Comparison of ENCODE assay signal across 8 cellular contexts in genomic region chr11:18634140-18635032, GRCh38. TPM values are rescaled to one million over a fixed set of nuclear protein-coding genes. Genes with fewer than 3 reads are reported as not detected.
DNase-seq lines count a peak whose midpoint lies in the region; ATAC-seq and TF ChIP-seq lines count a peak whose summit lies in the region.

SPTY2D1 (minus strand) TSS chr11:18634342; CDS start chr11:18634257, 85 bp downstream.

- H3K4me1 ChIP-seq in PC-3 (ENCODE audit: insufficient read depth, low read length): peaks cover 10% of the 10 kb centered on the region

- H3K9me2 ChIP-seq in PC-3 (replicated peaks; ENCODE audit: low read length): no peaks in the 10 kb centered on the region

- ATAC-seq in GM21576 (IDR thresholded peaks at IDR 0.05; ENCODE audit: unreplicated experiment): peak; percentile 96
- ATAC-seq in PC-3: peak; percentile 94

- intact Hi-C loops in PC-3 (cut with micrococcal nuclease): loop anchor here (1.0 to 5.0 kb wide), 5 partner anchors 46 to 312 kb away; partner anchors contain the start of genes GTF2H1, HPS5, TMEM86A and TSG101

- H4K20me1 ChIP-seq in PC-3 (ENCODE audit: low read length): peaks cover 10% of the 10 kb centered on the region

- H3K9ac ChIP-seq in PC-3 (ENCODE audit: low read length): peak within 1 kb of the TSS; percentile 88

- BruUV-seq in PC-3 (replicated peaks; lab: Mats Ljungman, UMichigan): TSS peak; percentile 95

- CTCF ChIA-PET in PC-3 (lab: Charles Lee): no interaction called here

- TF ChIP-seq EP300 in Ishikawa (IDR thresholded peaks at IDR 0.05; ENCODE audit: borderline replicate concordance): no peak

- peak within 1 kb of the TSS; percentile 64 for H3K27ac ChIP-seq in PC-3 (ENCODE audit: low read length)

- TF ChIP-seq CTCF in PC-3 (conservative IDR thresholded peaks at IDR 0.05; ENCODE audit: low read depth, low read length) (no peak), epithelial cell of proximal tubule (conservative IDR thresholded peaks at IDR 0.05; ENCODE audit: low read depth, low read length) (no peak)

- peak within 1 kb of the TSS; percentile 86 for H3K4me3 ChIP-seq in PC-3 (ENCODE audit: low read length)
- peak within 1 kb of the TSS; percentile 74 for H3K4me3 ChIP-seq in epithelial cell of proximal tubule (ENCODE audit: low read depth, low read length)

- POLR2A ChIA-PET in PC-3 (lab: Charles Lee; ENCODE audit: unreplicated experiment): interaction anchor here (0.6 kb wide), 1 partner anchor 56 kb away, joined by 21 read pairs; no protein-coding TSS in a partner anchor

- no peaks in the 10 kb centered on the region for H3F3A ChIP-seq in PC-3 (ENCODE audit: low read length, unreplicated experiment)

- H3K36me3 ChIP-seq in PC-3 (ENCODE audit: low read depth, low read length): no peaks in the 10 kb centered on the region

- H3K27me3 ChIP-seq in PC-3 (ENCODE audit: low read length): no peaks in the 10 kb centered on the region

- no peaks in the 10 kb centered on the region for H3K9me3 ChIP-seq in PC-3 (ENCODE audit: low read length)

- H3K79me2 ChIP-seq in PC-3 (ENCODE audit: low read length): peaks cover 51% of the 10 kb centered on the region

- peak within 1 kb of the TSS; percentile 97 for H3K4me2 ChIP-seq in PC-3 (ENCODE audit: low read length)

- TF ChIP-seq RAD21 in Ishikawa (IDR thresholded peaks at IDR 0.05; ENCODE audit: low read depth): no peak

- H2AFZ ChIP-seq in PC-3 (ENCODE audit: low read length): peak within 1 kb of the TSS; percentile 77

- DNase-seq in DMS114 treated with DMSO at 0.1 percent for 48 hours (lab: John Stamatoyannopoulos, UW; ENCODE audit: unreplicated experiment): peak; percentile 92
- peak; percentile 98 for DNase-seq in PC-3
- DNase-seq in activated T-cell treated with anti-CD3 and anti-CD28 coated beads for 48 hours (ENCODE audit: low read depth): peak; percentile 95
- peak; percentile 89 for DNase-seq in epithelial cell of proximal tubule (ENCODE audit: low read depth)
- DNase-seq in mucosa of gallbladder (ENCODE audit: low spot score): peak; percentile 99
- DNase-seq in stimulated activated CD8-positive, alpha-beta memory T cell treated with anti-CD3 and anti-CD28 coated beads, Interleukin-4, amount 100 ng/mL, for 4 hours (ENCODE audit: low read depth in 2 of 2, low spot score in 1 of 2): peak; percentile 91 to 96

TF ChIP-seq in Ishikawa, 13 proteins besides CTCF, POLR2A, EP300 and RAD21:
- TF ChIP-seq CEBPB (IDR thresholded peaks at IDR 0.05): no peak
- peak; percentile 87 for TF ChIP-seq MAX (IDR thresholded peaks at IDR 0.05)
- TF ChIP-seq TCF12 (IDR thresholded peaks at IDR 0.05; ENCODE audit: low read depth): peak; percentile 12; the same call in 1 of the 2 replicates
- no peak for TF ChIP-seq TEAD4 (IDR thresholded peaks at IDR 0.05)
- peak; percentile 76 for TF ChIP-seq TAF1 (IDR thresholded peaks at IDR 0.05; ENCODE audit: low read depth)
- peak; percentile 94 for TF ChIP-seq CREB1 (IDR thresholded peaks at IDR 0.05; ENCODE audit: low read depth)

RNA-seq across cellular contexts. Expression of gene SPTY2D1, which starts in this region (rescaled TPM):
- 15.6 and 16.6 TPM in 2 replicates for total RNA-seq in PC-3 (2014; rRNA removed)
- total RNA-seq in epithelial cell of proximal tubule: 8.6 and 11.9 TPM in 2 replicates
- 24.4 TPM for total RNA-seq in mucosa of gallbladder

Comparison
In these comparisons a context has a peak if more than half of its experiments do, and no peak if none do; other contexts are left out.
1. Peak in every context shown above with its lines: DNase-seq, ATAC-seq, H3K4me3 ChIP-seq and H3K27ac ChIP-seq.